Comparison of ENCODE assay signal across 20 cellular contexts in genomic region chr7:147607151-147607800, GRCh38.
DNase-seq lines count a peak whose midpoint lies in the region; ATAC-seq and TF ChIP-seq lines count a peak whose summit lies in the region.
"Had no signal": no experiment of that assay in that cellular context is flagged by ENCODE, and none has a peak within 500 bp of the region (broad histone marks: within the 10 kb centered on the region; RNA-seq: fewer than 3 reads in every experiment).

No MANE protein-coding gene starts in this region.

- no peak overlapping the region for H3K4ac ChIP-seq in H9 (ENCODE audit: low read depth, low read length)

- H2BK5ac ChIP-seq in H9 (ENCODE audit: insufficient read length, low read length) = no peak overlapping the region

- H3K27ac Mint-ChIP-seq in H9 (peak overlapping the region in 2 of 3 experiments; percentile 3 to 55; a peak in 3 of 7 replicates), neural crest cell (ENCODE audit: unreplicated experiment) (peak overlapping the region; percentile 73)

- H3K9ac ChIP-seq in H9 (ENCODE audit: extremely low read depth, insufficient read length, low read length) (no peak overlapping the region), NT2/D1 (ENCODE audit: insufficient read length, low read depth) (no peak overlapping the region)

- H3K27me3 Mint-ChIP-seq in H9 (ENCODE audit: low read depth) (peaks cover 60% of the 10 kb centered on the region), neural crest cell (ENCODE audit: low read depth) (no peaks in the 10 kb centered on the region)
- H3K27me3 Mint-ChIP-seq in activated T-cell treated with anti-CD3 and anti-CD28 coated beads, Interleukin-2, amount 50 U/mL, for 4 hours (ENCODE audit: low read depth) = no peaks in the 10 kb centered on the region

- H3K23ac ChIP-seq in H9 (ENCODE audit: insufficient read length, low read depth, low read length) = no peak overlapping the region

- no peak overlapping the region for H2BK15ac ChIP-seq in H9 (ENCODE audit: low read depth, low read length)

- H2AK5ac ChIP-seq in H9 (ENCODE audit: insufficient read length, low read length) = no peak overlapping the region

- H2BK12ac ChIP-seq in H9 (ENCODE audit: insufficient read length, low read depth, low read length) = no peak overlapping the region

- peaks cover 0 to 12% (median 9%) of the 10 kb centered on the region in 3 experiments; a peak in 6 of 7 replicates for H3K36me3 Mint-ChIP-seq in H9 (ENCODE audit: insufficient read depth in 1 of 3, low read depth in 3 of 3)
- peaks cover 12% of the 10 kb centered on the region for H3K36me3 Mint-ChIP-seq in neural crest cell (ENCODE audit: low read depth)
- H3K36me3 Mint-ChIP-seq in activated T-cell treated with anti-CD3 and anti-CD28 coated beads, Interleukin-2, amount 50 U/mL, for 4 hours (ENCODE audit: insufficient read depth) = no peaks in the 10 kb centered on the region

- no peak overlapping the region for H2BK20ac ChIP-seq in H9 (ENCODE audit: low read depth, low read length, poor library complexity, severe bottlenecking)

- TF ChIP-seq CTCF in H9 (conservative IDR thresholded peaks at IDR 0.05) (no peak), neural crest cell (conservative IDR thresholded peaks at IDR 0.05) (no peak)

- peaks cover 30 to 50% of the 10 kb centered on the region in 2 experiments for H3K4me1 Mint-ChIP-seq in H9
- peaks cover 39% of the 10 kb centered on the region for H3K4me1 Mint-ChIP-seq in neural crest cell
- no peaks in the 10 kb centered on the region for H3K4me1 Mint-ChIP-seq in activated T-cell treated with anti-CD3 and anti-CD28 coated beads, Interleukin-2, amount 50 U/mL, for 4 hours (ENCODE audit: low read depth)

- peak overlapping the region in 1 of 2 experiments; percentile 5; a peak in 1 of 5 replicates for H3K4me3 Mint-ChIP-seq in H9
- H3K4me3 Mint-ChIP-seq in neural crest cell = peak overlapping the region; percentile 23
- H3K4me3 Mint-ChIP-seq in activated T-cell treated with anti-CD3 and anti-CD28 coated beads, Interleukin-2, amount 50 U/mL, for 4 hours = no peak overlapping the region

- no peak overlapping the region for H3K56ac ChIP-seq in H9 (ENCODE audit: insufficient read length, low read depth, low read length)

- no peak overlapping the region for H2AFZ ChIP-seq in H9 (ENCODE audit: low read length)
- H2AFZ ChIP-seq: PC-9 had no signal

- H4K20me1 ChIP-seq in H9 (ENCODE audit: control insufficient read depth, insufficient read depth, insufficient read length) = no peaks in the 10 kb centered on the region

- no peak overlapping the region for H3K14ac ChIP-seq in H9 (ENCODE audit: insufficient read depth, low read length)

- no peaks in the 10 kb centered on the region for H3K79me2 ChIP-seq in H9 (ENCODE audit: insufficient read depth, low read length)

- H3K36me3 ChIP-seq in NT2/D1 (ENCODE audit: insufficient read depth, insufficient read length, low read length) = no peaks in the 10 kb centered on the region
- no peaks in the 10 kb centered on the region for H3K36me3 ChIP-seq in iPS DF 6.9 (ENCODE audit: control insufficient read depth, insufficient read depth, low read length)
- H3K36me3 ChIP-seq: MG63, SJCRH30 had no signal

- H3K27ac ChIP-seq in H9 (ENCODE audit: insufficient read length, low read depth, low read length) (no peak overlapping the region), iPS DF 6.9 (ENCODE audit: low read length) (no peak overlapping the region)
- H3K27ac ChIP-seq: PC-9, SJCRH30 had no signal

- no peak overlapping the region for H4K5ac ChIP-seq in H9 (ENCODE audit: insufficient read length, low read depth, low read length)

- no peak overlapping the region for H4K8ac ChIP-seq in H9 (replicated peaks; ENCODE audit: insufficient read length, low read depth, low read length)

- H3K27me3 ChIP-seq in H9 (ENCODE audit: insufficient read depth, low read length) (no peaks in the 10 kb centered on the region), NT2/D1 (ENCODE audit: insufficient read depth, insufficient read length) (no peaks in the 10 kb centered on the region), iPS DF 6.9 (ENCODE audit: control insufficient read depth, insufficient read depth, low read length) (no peaks in the 10 kb centered on the region; the same call in 1 of the 2 replicates)
- H3K27me3 ChIP-seq: MG63, SJCRH30 had no signal

- DNase-seq in H9 (peak; percentile 83), NT2/D1 (ENCODE audit: low read depth, low spot score) (peak; percentile 35), iPS DF 6.9 (ENCODE audit: low read depth, low spot score) (peak; percentile 55), neural crest cell (ENCODE audit: low read depth, low spot score) (peak; percentile 5)
- no peak for DNase-seq in activated T-cell treated with anti-CD3 and anti-CD28 coated beads, Interleukin-2, amount 50 U/mL, for 4 hours
- DNase-seq: C1 segment of cervical spinal cord, DND-41, GF-D8, IMR-90, Karpas-422, MG63, NCI-H1092 treated with DMSO at 0.1 percent for 48 hours, NCI-H226, NCI-H526, PC-9 had no signal

- whole genome bisulfite sequencing in H9 (ENCODE audit: extremely low coverage, insufficient read length, low lambda C conversion rate) = no CpG with 5 or more reads among the region's 5 CpGs
- no CpG with 5 or more reads among the region's 5 CpGs for WGBS in iPS DF 6.9 (ENCODE audit: insufficient coverage, insufficient read length)

- ATAC-seq in HG02884 (IDR thresholded peaks at IDR 0.05; ENCODE audit: unreplicated experiment) (no peak), HG02840 (IDR thresholded peaks at IDR 0.05; ENCODE audit: low FRiP score, unreplicated experiment) (no peak), GM18909 (IDR thresholded peaks at IDR 0.05; ENCODE audit: poor library complexity, unreplicated experiment) (no peak)
- ATAC-seq in activated T-cell treated with anti-CD3 and anti-CD28 coated beads, Interleukin-2, amount 50 U/mL, for 4 hours = no peak
- ATAC-seq: HCT116 had no signal

- H3K9me3 ChIP-seq in H9 (ENCODE audit: control insufficient read depth, low read depth, low read length) (no peaks in the 10 kb centered on the region), NT2/D1 (ENCODE audit: insufficient read depth, low read length) (no peaks in the 10 kb centered on the region; the same call in 1 of the 2 replicates), iPS DF 6.9 (ENCODE audit: control insufficient read depth, insufficient read depth, low read length) (no peaks in the 10 kb centered on the region)
- H3K9me3 ChIP-seq: MG63, SJCRH30 had no signal

- H3K23me2 ChIP-seq in H9 (ENCODE audit: insufficient read length, low read depth, low read length, poor library complexity, severe bottlenecking) = no peaks in the 10 kb centered on the region

- H2BK120ac ChIP-seq in H9 (ENCODE audit: low read depth, low read length, poor library complexity, severe bottlenecking) = no peak overlapping the region

- H3K4me1 ChIP-seq in H9 (ENCODE audit: insufficient read depth, low read length) (peaks cover 11% of the 10 kb centered on the region), NT2/D1 (ENCODE audit: insufficient read depth, insufficient read length) (no peaks in the 10 kb centered on the region), iPS DF 6.9 (ENCODE audit: control insufficient read depth, insufficient read depth, low read length) (peaks cover 2% of the 10 kb centered on the region; the same call in 1 of the 2 replicates)
- H3K4me1 ChIP-seq: SJCRH30 had no signal

- no peak overlapping the region for H3T11ph ChIP-seq in H9 (ENCODE audit: low read length)

- H3K4me3 ChIP-seq in NT2/D1 (ENCODE audit: insufficient read length, low read depth) (no peak overlapping the region), iPS DF 6.9 (ENCODE audit: low read length) (no peak overlapping the region)
- H3K4me3 ChIP-seq: MG63, PC-9, SJCRH30 had no signal

- no peak overlapping the region for H3K18ac ChIP-seq in H9 (ENCODE audit: insufficient read length, low read depth, low read length)

- H3K9me3 Mint-ChIP-seq in H9 = peaks cover 15 to 22% of the 10 kb centered on the region in 2 experiments
- H3K9me3 Mint-ChIP-seq in neural crest cell = peaks cover 3% of the 10 kb centered on the region
- peaks cover 12% of the 10 kb centered on the region for H3K9me3 Mint-ChIP-seq in activated T-cell treated with anti-CD3 and anti-CD28 coated beads, Interleukin-2, amount 50 U/mL, for 4 hours

- H3K79me1 ChIP-seq in H9 (ENCODE audit: insufficient read depth, low read depth, low read length, poor library complexity, severe bottlenecking) = no peaks in the 10 kb centered on the region

- H4K91ac ChIP-seq in H9 (ENCODE audit: insufficient read length, low read depth, low read length) = no peak overlapping the region

- no peak overlapping the region for H3K4me2 ChIP-seq in H9 (ENCODE audit: insufficient read depth, insufficient read length, low read length)
- H3K4me2 ChIP-seq: PC-9 had no signal
